In the genomic region with DNA sequence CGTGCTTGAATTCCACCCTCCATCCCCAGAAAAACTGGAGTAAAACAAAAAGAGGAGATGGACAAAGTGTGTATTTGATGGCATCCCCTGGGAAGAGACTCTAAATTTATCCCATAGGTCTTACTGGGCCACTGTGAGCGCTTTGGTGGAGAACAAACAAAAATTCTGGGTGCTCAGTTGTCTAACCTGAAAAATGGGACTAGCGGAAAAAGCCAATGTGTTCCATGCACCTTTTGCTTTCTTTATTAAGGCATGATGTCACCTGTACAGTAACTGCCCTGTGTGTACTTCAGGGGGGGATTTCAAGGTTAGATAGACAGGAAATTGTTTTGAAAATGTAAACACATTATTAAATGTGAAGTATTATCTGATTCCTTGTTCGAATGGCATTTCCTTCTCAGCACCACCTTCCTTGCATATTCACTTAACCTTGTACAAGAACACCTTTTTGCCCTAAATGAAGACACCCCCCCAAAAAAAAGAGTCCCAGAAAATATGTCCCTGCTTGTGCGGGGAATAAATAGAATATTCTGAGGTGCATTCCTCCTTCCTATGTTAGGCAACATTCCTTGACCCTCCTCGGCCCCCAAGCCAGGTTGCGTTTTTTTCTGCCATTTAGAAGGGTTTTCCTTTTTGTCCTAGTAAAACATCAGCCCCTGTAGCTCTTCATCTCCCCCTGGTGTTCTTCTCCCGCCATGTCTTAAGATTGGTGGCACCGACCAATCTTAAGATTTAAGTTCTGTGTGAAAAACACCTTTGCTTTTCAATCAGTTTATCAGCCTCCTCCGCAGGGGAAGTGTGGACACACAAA, we compare ENCODE assay signal across 8 cellular contexts. TPM values are rescaled to one million over a fixed set of nuclear protein-coding genes. Genes with fewer than 3 reads are reported as not detected.
DNase-seq lines count a peak whose midpoint lies in the region; ATAC-seq and TF ChIP-seq lines count a peak whose summit lies in the region.

No MANE protein-coding gene starts in this region.

- H3K36me3 Mint-ChIP-seq in activated naive CD8-positive, alpha-beta T cell treated with anti-CD3 and anti-CD28 coated beads, Interleukin-2, amount 10 ng/mL, durations not matched to agents 7 days and 5 days, result no peaks in the 10 kb centered on the region

- DNase-seq in EL (peak; percentile 79), HK-2 (ENCODE audit: unreplicated experiment) (peak; percentile 61), SK-MEL-5 (ENCODE audit: low read depth, low spot score) (peak; percentile 69), right atrium auricular region (ENCODE audit: low spot score) (no peak), renal cortical epithelial cell (ENCODE audit: low read depth) (peak; percentile 67), NCI-H2081 treated with DMSO at 0.1 percent for 48 hours (lab: John Stamatoyannopoulos, UW) (no peak)
- peak; percentile 35 for DNase-seq in activated naive CD8-positive, alpha-beta T cell treated with anti-CD3 and anti-CD28 coated beads, Interleukin-2, amount 10 ng/mL, durations not matched to agents 7 days and 5 days

- peaks cover 17% of the 10 kb centered on the region for H3K4me1 Mint-ChIP-seq in activated naive CD8-positive, alpha-beta T cell treated with anti-CD3 and anti-CD28 coated beads, Interleukin-2, amount 10 ng/mL, durations not matched to agents 7 days and 5 days

- no peaks in the 10 kb centered on the region for H3K27me3 ChIP-seq in right atrium auricular region

- no peaks in the 10 kb centered on the region for H3K9me3 Mint-ChIP-seq in activated naive CD8-positive, alpha-beta T cell treated with anti-CD3 and anti-CD28 coated beads, Interleukin-2, amount 10 ng/mL, durations not matched to agents 7 days and 5 days

- H3K27me3 Mint-ChIP-seq in activated naive CD8-positive, alpha-beta T cell treated with anti-CD3 and anti-CD28 coated beads, Interleukin-2, amount 10 ng/mL, durations not matched to agents 7 days and 5 days, result peaks cover 46% of the 10 kb centered on the region

- peak overlapping the region; percentile 34 to 49 for H3K4me3 ChIP-seq in right atrium auricular region

- POLR2A ChIA-PET in activated naive CD8-positive, alpha-beta T cell treated with anti-CD3 and anti-CD28 coated beads, Interleukin-2, amount 10 ng/mL, durations not matched to agents 7 days and 5 days (lab: Charles Lee), result interaction anchor here (0.5 to 1.4 kb wide), 2 partner anchors 634 to 1815 kb away, joined by 3 read pairs; no protein-coding TSS in a partner anchor

- H3K9me3 ChIP-seq in right atrium auricular region, result no peaks in the 10 kb centered on the region

- peak; percentile 67 to 79 for TF ChIP-seq CTCF in right atrium auricular region (IDR thresholded peaks at IDR 0.05)

- peak overlapping the region; percentile 28 to 57 for H3K27ac ChIP-seq in right atrium auricular region

- H3K4me1 ChIP-seq in right atrium auricular region, result peaks cover 0 to 24% of the 10 kb centered on the region in 2 donors

- peak; percentile 52 for ATAC-seq in activated naive CD8-positive, alpha-beta T cell treated with anti-CD3 and anti-CD28 coated beads, Interleukin-2, amount 10 ng/mL, durations not matched to agents 7 days and 5 days (ENCODE audit: low read depth)
- no peak for ATAC-seq in GM18873 (IDR thresholded peaks at IDR 0.05; ENCODE audit: low FRiP score, unreplicated experiment)

- H3K4me3 Mint-ChIP-seq in activated naive CD8-positive, alpha-beta T cell treated with anti-CD3 and anti-CD28 coated beads, Interleukin-2, amount 10 ng/mL, durations not matched to agents 7 days and 5 days, result peak overlapping the region; percentile 88

- in situ Hi-C loops in SK-MEL-5 (cut with HindIII; ENCODE audit: low pct_unique_long_range_greater_than_20kb, low sequenced_read_pairs), result no loop called here

- no peaks in the 10 kb centered on the region for H3K36me3 ChIP-seq in right atrium auricular region

- no peak overlapping the region for H3K27ac Mint-ChIP-seq in activated naive CD8-positive, alpha-beta T cell treated with anti-CD3 and anti-CD28 coated beads, Interleukin-2, amount 10 ng/mL, durations not matched to agents 7 days and 5 days

RNA-seq across cellular contexts. Expression of gene EDN1, which starts 1.1 kb away (rescaled TPM):
- total RNA-seq in SK-MEL-5 (2014; rRNA removed; shearing (Covaris generic)), result not detected in 2 replicates
- not detected in 2 replicates for polyA plus RNA-seq in SK-MEL-5 (2015; cell fraction: cytosol; rRNA removed)
- polyA plus RNA-seq in SK-MEL-5 (2015; cell fraction: nucleus; rRNA removed), result 0.81 TPM in 1 of 2 replicates, not detected in the other
- under 1 TPM in 1 of 2 experiments, not detected in 1; 0.14 TPM for total RNA-seq in activated naive CD8-positive, alpha-beta T cell treated with anti-CD3 and anti-CD28 coated beads, Interleukin-2, amount 10 ng/mL, durations not matched to agents 7 days and 5 days
- total RNA-seq in right atrium auricular region (10 to 100 TPM in 1 of 2 donors, 1 to 10 TPM in 1; 9.0 to 13.4 TPM), renal cortical epithelial cell (77.8 and 82.5 TPM in 2 replicates)

Comparison
In these comparisons a context has a peak if more than half of its experiments do, and no peak if none do; other contexts are left out.
1. DNase-seq: peak in EL (single experiment), HK-2 (single experiment), SK-MEL-5 (single experiment), activated naive CD8-positive, alpha-beta T cell treated with anti-CD3 and anti-CD28 coated beads, Interleukin-2, amount 10 ng/mL, durations not matched to agents 7 days and 5 days (single experiment) and renal cortical epithelial cell (single experiment); none in right atrium auricular region (single experiment) and NCI-H2081 treated with DMSO at 0.1 percent for 48 hours (single experiment).
2. RNA of gene EDN1, which starts 1.1 kb away (total RNA-seq): 77.8 to 82.5 TPM in renal cortical epithelial cell and 9.0 to 13.4 TPM in right atrium auricular region; 0.14 TPM in activated naive CD8-positive, alpha-beta T cell treated with anti-CD3 and anti-CD28 coated beads, Interleukin-2, amount 10 ng/mL, durations not matched to agents 7 days and 5 days and not detected in SK-MEL-5; every median in the first group is over 4 times any median in the second.